Comparison of ENCODE assay signal across 9 cellular contexts in genomic region chr10:49594594-49594993, GRCh38. TPM values are rescaled to one million over a fixed set of nuclear protein-coding genes. Genes with fewer than 3 reads are reported as not detected.
A peak's percentile ranks its signal among the peaks of the same experiment; 100 is the strongest.
DNase-seq lines count a peak whose midpoint lies in the region; ATAC-seq and TF ChIP-seq lines count a peak whose summit lies in the region.
"Had no signal": no experiment of that assay in that cellular context is flagged by ENCODE, and none has a peak within 500 bp of the region (broad histone marks: within the 10 kb centered on the region; RNA-seq: fewer than 3 reads in every experiment).

No MANE protein-coding gene starts in this region.

- peaks cover under 1% of the 10 kb centered on the region for H3K9me3 Mint-ChIP-seq in activated CD4-positive, alpha-beta T cell treated with anti-CD3 and anti-CD28 coated beads for 36 hours (ENCODE audit: low read depth)
- H3K9me3 Mint-ChIP-seq: activated naive CD4-positive, alpha-beta T cell treated with anti-CD3 and anti-CD28 coated beads, Interleukin-2, amount 50 U/mL, for 72 hours had no signal

- no peak overlapping the region for H3K4me3 Mint-ChIP-seq in activated CD4-positive, alpha-beta T cell treated with anti-CD3 and anti-CD28 coated beads for 36 hours

- DNase-seq in activated CD4-positive, alpha-beta T cell treated with anti-CD3 and anti-CD28 coated beads for 36 hours = peak; percentile 48
- DNase-seq in activated CD4-positive, alpha-beta T cell treated with anti-CD3 and anti-CD28 coated beads, Interleukin-2, amount 50 U/mL, for 1 hour = no peak
- DNase-seq in RPMI8226 (peak; percentile 17), epithelial cell of esophagus (ENCODE audit: low read depth) (peak; percentile 68), middle frontal gyrus (ENCODE audit: extremely low spot score, low spot score) (peak; percentile 38), ecto neural progenitor cell (ENCODE audit: low spot score) (no peak)
- no peak for DNase-seq in central memory CD4-positive, alpha-beta T cell

- H3K27ac Mint-ChIP-seq in activated CD4-positive, alpha-beta T cell treated with anti-CD3 and anti-CD28 coated beads for 36 hours = no peak overlapping the region
- H3K27ac Mint-ChIP-seq: activated naive CD4-positive, alpha-beta T cell treated with anti-CD3 and anti-CD28 coated beads, Interleukin-2, amount 50 U/mL, for 72 hours had no signal

- peak; percentile 94 for TF ChIP-seq RAD21 in Ishikawa (IDR thresholded peaks at IDR 0.05; ENCODE audit: low read depth)

- peaks cover 7% of the 10 kb centered on the region for H3K27me3 Mint-ChIP-seq in activated CD4-positive, alpha-beta T cell treated with anti-CD3 and anti-CD28 coated beads for 36 hours

- H3K36me3 Mint-ChIP-seq in activated CD4-positive, alpha-beta T cell treated with anti-CD3 and anti-CD28 coated beads for 36 hours (ENCODE audit: low read depth) = no peaks in the 10 kb centered on the region
- H3K36me3 Mint-ChIP-seq: activated naive CD4-positive, alpha-beta T cell treated with anti-CD3 and anti-CD28 coated beads, Interleukin-2, amount 50 U/mL, for 72 hours had no signal

- ATAC-seq in activated CD4-positive, alpha-beta T cell treated with anti-CD3 and anti-CD28 coated beads for 36 hours = no peak

- intact Hi-C loops in activated CD4-positive, alpha-beta T cell treated with anti-CD3 and anti-CD28 coated beads for 36 hours (cut with DNase I, micrococcal nuclease) = loop anchor here (1.0 to 10.0 kb wide), 3 partner anchors 630 to 683 kb away; no protein-coding TSS in a partner anchor

- CTCF ChIA-PET in activated CD4-positive, alpha-beta T cell treated with anti-CD3 and anti-CD28 coated beads for 36 hours (lab: Charles Lee) = interaction anchor here (0.6 to 1.7 kb wide), 6 partner anchors 10 to 143 kb away, joined by 3 to 5 read pairs (median 4); no protein-coding TSS in a partner anchor

- H3K4me3 ChIP-seq in epithelial cell of esophagus (ENCODE audit: low read length) = no peak overlapping the region

- POLR2A ChIA-PET in activated CD4-positive, alpha-beta T cell treated with anti-CD3 and anti-CD28 coated beads for 36 hours (lab: Charles Lee) = no interaction called here

- TF ChIP-seq EP300 in Ishikawa (IDR thresholded peaks at IDR 0.05; ENCODE audit: borderline replicate concordance) = no peak

- H3K4me1 Mint-ChIP-seq in activated CD4-positive, alpha-beta T cell treated with anti-CD3 and anti-CD28 coated beads for 36 hours = no peaks in the 10 kb centered on the region

- TF ChIP-seq CTCF in epithelial cell of esophagus (IDR thresholded peaks at IDR 0.05; ENCODE audit: insufficient read depth, low read depth, low read length, missing control alignments) = peak; percentile 92

TF ChIP-seq in Ishikawa, 13 proteins besides CTCF, POLR2A, EP300 and RAD21:
- TF ChIP-seq, protein P1, sequence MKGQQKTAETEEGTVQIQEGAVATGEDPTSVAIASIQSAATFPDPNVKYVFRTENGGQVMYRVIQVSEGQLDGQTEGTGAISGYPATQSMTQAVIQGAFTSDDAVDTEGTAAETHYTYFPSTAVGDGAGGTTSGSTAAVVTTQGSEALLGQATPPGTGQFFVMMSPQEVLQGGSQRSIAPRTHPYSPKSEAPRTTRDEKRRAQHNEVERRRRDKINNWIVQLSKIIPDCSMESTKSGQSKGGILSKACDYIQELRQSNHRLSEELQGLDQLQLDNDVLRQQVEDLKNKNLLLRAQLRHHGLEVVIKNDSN (IDR thresholded peaks at IDR 0.05) = no peak
- TF ChIP-seq ZBTB7A (IDR thresholded peaks at IDR 0.05; ENCODE audit: low read depth) (no peak), NFIC (IDR thresholded peaks at IDR 0.05) (no peak), YY1 (IDR thresholded peaks at IDR 0.05; ENCODE audit: low read depth) (no peak), CEBPB (IDR thresholded peaks at IDR 0.05) (no peak), TAF1 (IDR thresholded peaks at IDR 0.05; ENCODE audit: low read depth) (no peak), REST (IDR thresholded peaks at IDR 0.05; ENCODE audit: low read depth) (no peak), CREB1 (IDR thresholded peaks at IDR 0.05; ENCODE audit: low read depth) (no peak), EGR1 (IDR thresholded peaks at IDR 0.05) (no peak), TCF12 (IDR thresholded peaks at IDR 0.05; ENCODE audit: low read depth) (no peak), FOXM1 (IDR thresholded peaks at IDR 0.05; ENCODE audit: borderline replicate concordance, low read depth) (no peak), MAX (IDR thresholded peaks at IDR 0.05) (no peak), TEAD4 (IDR thresholded peaks at IDR 0.05) (no peak)

RNA-seq across cellular contexts. Expression of gene SLC18A3, which starts 15.5 kb away (rescaled TPM):
- total RNA-seq in activated CD4-positive, alpha-beta T cell treated with anti-CD3 and anti-CD28 coated beads for 36 hours = not detected
- total RNA-seq: activated naive CD4-positive, alpha-beta T cell treated with anti-CD3 and anti-CD28 coated beads, Interleukin-2, amount 50 U/mL, for 72 hours had no signal

RNA-seq across cellular contexts. Expression of gene CHAT, which starts 19.2 kb away (rescaled TPM):
- total RNA-seq in activated CD4-positive, alpha-beta T cell treated with anti-CD3 and anti-CD28 coated beads for 36 hours = not detected
- total RNA-seq: activated naive CD4-positive, alpha-beta T cell treated with anti-CD3 and anti-CD28 coated beads, Interleukin-2, amount 50 U/mL, for 72 hours had no signal

RNA-seq across cellular contexts. Expression of gene ERCC6, which starts 55.7 kb away (rescaled TPM):
- 10 to 100 TPM; 15.0 to 15.8 TPM for total RNA-seq in activated CD4-positive, alpha-beta T cell treated with anti-CD3 and anti-CD28 coated beads for 36 hours

Comparison
In these comparisons a context has a peak if more than half of its experiments do, and no peak if none do; other contexts are left out.
1. DNase-seq: peak in activated CD4-positive, alpha-beta T cell treated with anti-CD3 and anti-CD28 coated beads for 36 hours (single experiment), RPMI8226 (single experiment), epithelial cell of esophagus (single experiment) and middle frontal gyrus (single experiment); none in activated CD4-positive, alpha-beta T cell treated with anti-CD3 and anti-CD28 coated beads, Interleukin-2, amount 50 U/mL, for 1 hour (single experiment), ecto neural progenitor cell (single experiment) and central memory CD4-positive, alpha-beta T cell (single experiment).